2 cellular contexts compared by ENCODE assay signal in the genomic region with DNA sequence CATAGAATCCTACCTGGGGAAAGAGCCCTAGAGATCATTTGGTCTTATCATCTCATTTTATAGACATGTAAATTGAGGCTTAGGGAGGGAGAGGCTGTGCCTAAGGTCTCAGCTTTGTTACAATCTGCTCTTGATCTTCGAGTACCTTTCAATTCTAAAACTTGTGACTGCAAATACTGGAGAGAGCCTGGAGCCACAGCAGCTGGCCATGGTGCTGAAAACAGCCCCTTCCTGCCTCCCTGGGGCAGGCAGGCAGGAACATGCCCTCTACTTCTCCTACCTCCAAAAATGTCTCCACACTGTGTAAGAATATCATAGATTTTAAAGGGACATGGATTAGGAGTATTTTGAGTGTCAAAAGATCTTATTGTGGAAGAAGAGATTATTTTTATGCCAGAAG.
TF ChIP-seq lines count a peak whose summit lies in the region.

No MANE protein-coding gene starts in this region.

TF ChIP-seq in GM12878, 131 proteins besides CTCF, POLR2A, EP300 and RAD21:
- TF ChIP-seq, protein P1, sequence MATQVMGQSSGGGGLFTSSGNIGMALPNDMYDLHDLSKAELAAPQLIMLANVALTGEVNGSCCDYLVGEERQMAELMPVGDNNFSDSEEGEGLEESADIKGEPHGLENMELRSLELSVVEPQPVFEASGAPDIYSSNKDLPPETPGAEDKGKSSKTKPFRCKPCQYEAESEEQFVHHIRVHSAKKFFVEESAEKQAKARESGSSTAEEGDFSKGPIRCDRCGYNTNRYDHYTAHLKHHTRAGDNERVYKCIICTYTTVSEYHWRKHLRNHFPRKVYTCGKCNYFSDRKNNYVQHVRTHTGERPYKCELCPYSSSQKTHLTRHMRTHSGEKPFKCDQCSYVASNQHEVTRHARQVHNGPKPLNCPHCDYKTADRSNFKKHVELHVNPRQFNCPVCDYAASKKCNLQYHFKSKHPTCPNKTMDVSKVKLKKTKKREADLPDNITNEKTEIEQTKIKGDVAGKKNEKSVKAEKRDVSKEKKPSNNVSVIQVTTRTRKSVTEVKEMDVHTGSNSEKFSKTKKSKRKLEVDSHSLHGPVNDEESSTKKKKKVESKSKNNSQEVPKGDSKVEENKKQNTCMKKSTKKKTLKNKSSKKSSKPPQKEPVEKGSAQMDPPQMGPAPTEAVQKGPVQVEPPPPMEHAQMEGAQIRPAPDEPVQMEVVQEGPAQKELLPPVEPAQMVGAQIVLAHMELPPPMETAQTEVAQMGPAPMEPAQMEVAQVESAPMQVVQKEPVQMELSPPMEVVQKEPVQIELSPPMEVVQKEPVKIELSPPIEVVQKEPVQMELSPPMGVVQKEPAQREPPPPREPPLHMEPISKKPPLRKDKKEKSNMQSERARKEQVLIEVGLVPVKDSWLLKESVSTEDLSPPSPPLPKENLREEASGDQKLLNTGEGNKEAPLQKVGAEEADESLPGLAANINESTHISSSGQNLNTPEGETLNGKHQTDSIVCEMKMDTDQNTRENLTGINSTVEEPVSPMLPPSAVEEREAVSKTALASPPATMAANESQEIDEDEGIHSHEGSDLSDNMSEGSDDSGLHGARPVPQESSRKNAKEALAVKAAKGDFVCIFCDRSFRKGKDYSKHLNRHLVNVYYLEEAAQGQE (IDR thresholded peaks at IDR 0.05; ENCODE audit: low read depth, low read length), result peak; percentile 90
- TF ChIP-seq MTA3 (IDR thresholded peaks at IDR 0.05; ENCODE audit: borderline replicate concordance, low read length), result no peak
TF ChIP-seq in GM12878: peak in this region for 1.

TF ChIP-seq in liver, 16 proteins besides CTCF, POLR2A, EP300 and RAD21:
- TF ChIP-seq, protein P1 (IDR thresholded peaks at IDR 0.05), result peak; percentile 98
- TF ChIP-seq, protein P2, sequence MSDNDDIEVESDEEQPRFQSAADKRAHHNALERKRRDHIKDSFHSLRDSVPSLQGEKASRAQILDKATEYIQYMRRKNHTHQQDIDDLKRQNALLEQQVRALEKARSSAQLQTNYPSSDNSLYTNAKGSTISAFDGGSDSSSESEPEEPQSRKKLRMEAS (IDR thresholded peaks at IDR 0.05), result no peak
